Comparison of ENCODE assay signal across 17 cellular contexts in the genomic region with DNA sequence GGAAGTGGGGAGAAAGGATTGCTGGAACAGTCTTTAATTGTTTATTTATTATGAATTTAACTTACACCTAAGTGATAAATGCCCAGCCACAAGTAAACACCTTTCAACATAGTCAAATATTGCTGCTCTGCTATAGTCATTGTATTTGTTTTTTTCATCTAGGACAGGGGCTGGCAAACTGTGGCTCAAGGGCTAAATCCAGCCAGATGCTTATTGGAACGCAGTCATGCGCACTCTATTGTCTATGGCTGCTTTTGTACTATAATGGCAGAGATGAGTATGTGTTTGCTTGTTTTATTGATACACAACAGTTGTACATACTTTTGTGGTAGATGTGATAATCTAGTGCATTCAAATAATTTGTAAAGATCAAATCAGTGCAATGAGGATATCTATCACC.
DNase-seq lines count a peak whose midpoint lies in the region; TF ChIP-seq lines count a peak whose summit lies in the region.
"Had no signal": no experiment of that assay in that cellular context is flagged by ENCODE, and none has a peak within 500 bp of the region (broad histone marks: within the 10 kb centered on the region; RNA-seq: fewer than 3 reads in every experiment).

No MANE protein-coding gene starts in this region.

- H3K27me3 ChIP-seq in CD4-positive, alpha-beta memory T cell (ENCODE audit: insufficient read depth, low read length): no peaks in the 10 kb centered on the region
- H3K27me3 ChIP-seq in BE2C: no peaks in the 10 kb centered on the region
- H3K27me3 ChIP-seq: heart left ventricle, pancreas, testis had no signal

- H3K4me1 Mint-ChIP-seq in CD4-positive, alpha-beta memory T cell: peaks cover 1 to 14% (median 7%) of the 10 kb centered on the region in 4 donors
- H3K4me1 Mint-ChIP-seq in nephron progenitor cell: no peaks in the 10 kb centered on the region
- H3K4me1 Mint-ChIP-seq in activated CD4-positive, alpha-beta T cell treated with anti-CD3 and anti-CD28 coated beads, Interleukin-2, amount 10 ng/mL, durations not matched to agents 7 days and 5 days: peaks cover 13% of the 10 kb centered on the region

- TF ChIP-seq CTCF in nephron progenitor cell (IDR thresholded peaks at IDR 0.05) (no peak), BE2C (IDR thresholded peaks at IDR 0.05; ENCODE audit: low read depth, low read length) (no peak)

- no peak overlapping the region for H3K4me3 Mint-ChIP-seq in CD4-positive, alpha-beta memory T cell
- no peak overlapping the region for H3K4me3 Mint-ChIP-seq in nephron progenitor cell
- no peak overlapping the region for H3K4me3 Mint-ChIP-seq in activated CD4-positive, alpha-beta T cell treated with anti-CD3 and anti-CD28 coated beads, Interleukin-2, amount 10 ng/mL, durations not matched to agents 7 days and 5 days
- H3K4me3 Mint-ChIP-seq: activated CD4-positive, alpha-beta memory T cell treated with anti-CD3 and anti-CD28 coated beads for 36 hours; natural killer cell treated with Interleukin-12 subunit alpha and Interleukin-12 subunit beta and Interleukin-15 and Interleukin-18, amount 100 ng/mL, for 72 hours had no signal

- no peak overlapping the region for H3K27ac ChIP-seq in CD4-positive, alpha-beta memory T cell (ENCODE audit: low read depth, low read length)
- peak overlapping the region; percentile 58 for H3K27ac ChIP-seq in cingulate gyrus (ENCODE audit: low read depth, low read length)
- H3K27ac ChIP-seq: heart left ventricle, KMS-11, pancreas, testis had no signal

- H3K9me3 Mint-ChIP-seq in CD4-positive, alpha-beta memory T cell: no peaks in the 10 kb centered on the region
- no peaks in the 10 kb centered on the region for H3K9me3 Mint-ChIP-seq in nephron progenitor cell
- no peaks in the 10 kb centered on the region for H3K9me3 Mint-ChIP-seq in activated CD4-positive, alpha-beta T cell treated with anti-CD3 and anti-CD28 coated beads, Interleukin-2, amount 10 ng/mL, durations not matched to agents 7 days and 5 days
- H3K9me3 Mint-ChIP-seq: activated CD4-positive, alpha-beta memory T cell treated with anti-CD3 and anti-CD28 coated beads for 36 hours; natural killer cell treated with Interleukin-12 subunit alpha and Interleukin-12 subunit beta and Interleukin-15 and Interleukin-18, amount 100 ng/mL, for 72 hours had no signal

- intact Hi-C loops in CD4-positive, alpha-beta memory T cell (cut with micrococcal nuclease): no loop called here
- intact Hi-C loops in posterior vena cava (cut with DNase I): no loop called here

- peaks cover 44 to 68% of the 10 kb centered on the region in 2 donors for H3K36me3 Mint-ChIP-seq in CD4-positive, alpha-beta memory T cell
- H3K36me3 Mint-ChIP-seq in nephron progenitor cell (ENCODE audit: low read depth): peaks cover 72% of the 10 kb centered on the region
- peaks cover 32% of the 10 kb centered on the region for H3K36me3 Mint-ChIP-seq in activated CD4-positive, alpha-beta T cell treated with anti-CD3 and anti-CD28 coated beads, Interleukin-2, amount 10 ng/mL, durations not matched to agents 7 days and 5 days (ENCODE audit: low read depth)

- POLR2A ChIA-PET in CD4-positive, alpha-beta memory T cell (lab: Charles Lee; ENCODE audit: partially characterized antibody): no interaction called here
- POLR2A ChIA-PET in activated CD4-positive, alpha-beta T cell treated with anti-CD3 and anti-CD28 coated beads, Interleukin-2, amount 10 ng/mL, durations not matched to agents 7 days and 5 days (lab: Charles Lee): no interaction called here

- H3K27ac Mint-ChIP-seq in CD4-positive, alpha-beta memory T cell: peak overlapping the region in 4 of 7 donors; percentile 2 to 85 (median 58)
- peak overlapping the region; percentile 30 for H3K27ac Mint-ChIP-seq in nephron progenitor cell
- no peak overlapping the region for H3K27ac Mint-ChIP-seq in activated CD4-positive, alpha-beta T cell treated with anti-CD3 and anti-CD28 coated beads, Interleukin-2, amount 10 ng/mL, durations not matched to agents 7 days and 5 days
- H3K27ac Mint-ChIP-seq: activated CD4-positive, alpha-beta memory T cell treated with anti-CD3 and anti-CD28 coated beads for 36 hours had no signal

- no peaks in the 10 kb centered on the region for H3K4me1 ChIP-seq in CD4-positive, alpha-beta memory T cell (ENCODE audit: insufficient read depth, low read length)
- H3K4me1 ChIP-seq in BE2C: no peaks in the 10 kb centered on the region
- H3K4me1 ChIP-seq: Caco-2, pancreas, testis had no signal

- peaks cover 22% of the 10 kb centered on the region for H3K36me3 ChIP-seq in CD4-positive, alpha-beta memory T cell (ENCODE audit: insufficient read depth, low read length)
- H3K36me3 ChIP-seq in BE2C: no peaks in the 10 kb centered on the region

- H3K27me3 Mint-ChIP-seq in CD4-positive, alpha-beta memory T cell: no peaks in the 10 kb centered on the region
- peaks cover 3% of the 10 kb centered on the region for H3K27me3 Mint-ChIP-seq in nephron progenitor cell (ENCODE audit: low read depth, poor library complexity)
- H3K27me3 Mint-ChIP-seq in activated CD4-positive, alpha-beta T cell treated with anti-CD3 and anti-CD28 coated beads, Interleukin-2, amount 10 ng/mL, durations not matched to agents 7 days and 5 days: no peaks in the 10 kb centered on the region
- H3K27me3 Mint-ChIP-seq: activated CD4-positive, alpha-beta memory T cell treated with anti-CD3 and anti-CD28 coated beads for 36 hours; natural killer cell treated with Interleukin-12 subunit alpha and Interleukin-12 subunit beta and Interleukin-15 and Interleukin-18, amount 100 ng/mL, for 72 hours had no signal

- no peak overlapping the region for H3K4me3 ChIP-seq in CD4-positive, alpha-beta memory T cell (ENCODE audit: low read length in 2 of 2)
- no peak overlapping the region for H3K4me3 ChIP-seq in BE2C (ENCODE audit: low read depth, low read length)
- H3K4me3 ChIP-seq: heart left ventricle, pancreas, testis had no signal

- H3K9me3 ChIP-seq in CD4-positive, alpha-beta memory T cell (ENCODE audit: control insufficient read depth in 1 of 2, low read length in 2 of 2): no peaks in the 10 kb centered on the region
- no peaks in the 10 kb centered on the region for H3K9me3 ChIP-seq in BE2C
- H3K9me3 ChIP-seq: Caco-2, heart left ventricle, pancreas, testis had no signal

- no peak for DNase-seq in CD4-positive, alpha-beta memory T cell
- DNase-seq in NCI-H146 (lab: John Stamatoyannopoulos, UW) (peak; percentile 43), nephron progenitor cell (no peak), posterior vena cava (ENCODE audit: low spot score) (no peak), BE2C (no peak)
- DNase-seq in activated CD4-positive, alpha-beta T cell treated with anti-CD3 and anti-CD28 coated beads, Interleukin-2, amount 10 ng/mL, durations not matched to agents 7 days and 5 days: no peak
- DNase-seq: activated CD4-positive, alpha-beta memory T cell treated with anti-CD3 and anti-CD28 coated beads for 36 hours; activated CD4-positive, CD25-positive, alpha-beta regulatory T cell; Caco-2; heart left ventricle; NCI-H1694 treated with DMSO at 0.1 percent for 48 hours; NCI-H524; pancreas; testis had no signal

- CTCF ChIA-PET in CD4-positive, alpha-beta memory T cell (lab: Charles Lee; ENCODE audit: partially characterized antibody): interaction anchor here (1.0 kb wide), 1 partner anchor 377 kb away, joined by 5 read pairs; no protein-coding TSS in a partner anchor
- CTCF ChIA-PET in activated CD4-positive, alpha-beta T cell treated with anti-CD3 and anti-CD28 coated beads, Interleukin-2, amount 10 ng/mL, durations not matched to agents 7 days and 5 days (lab: Charles Lee): no interaction called here
